ENCODE assay signal across 30 cellular contexts in genomic region chr12:79637093-79637492, GRCh38.
"Had no signal": no experiment of that assay in that cellular context is flagged by ENCODE, and none has a peak within 500 bp of the region (broad histone marks: within the 10 kb centered on the region; RNA-seq: fewer than 3 reads in every experiment).

No MANE protein-coding gene starts in this region.

- H3K27me3 Mint-ChIP-seq: activated CD4-positive, alpha-beta memory T cell treated with anti-CD3 and anti-CD28 coated beads, Interleukin-2, amount 10 ng/mL, durations not matched to agents 7 days and 5 days; activated CD8-positive, alpha-beta memory T cell treated with anti-CD3 and anti-CD28 coated beads, Interleukin-2, amount 10 ng/mL, durations not matched to agents 7 days and 5 days; activated naive CD4-positive, alpha-beta T cell treated with anti-CD3 and anti-CD28 coated beads, Interleukin-2, amount 10 ng/mL, durations not matched to agents 7 days and 5 days had no signal

- H3K27ac Mint-ChIP-seq: activated CD4-positive, alpha-beta memory T cell treated with anti-CD3 and anti-CD28 coated beads, Interleukin-2, amount 10 ng/mL, durations not matched to agents 7 days and 5 days; activated CD8-positive, alpha-beta memory T cell treated with anti-CD3 and anti-CD28 coated beads, Interleukin-2, amount 10 ng/mL, durations not matched to agents 7 days and 5 days; activated naive CD4-positive, alpha-beta T cell treated with anti-CD3 and anti-CD28 coated beads, Interleukin-2, amount 10 ng/mL, durations not matched to agents 7 days and 5 days; activated naive CD8-positive, alpha-beta T cell; activated naive CD8-positive, alpha-beta T cell treated with anti-CD3 and anti-CD28 coated beads, Interleukin-2, amount 50 U/mL, for 24 hours; brain; T-helper 1 cell treated with Interleukin-12 subunit alpha and Interleukin-12 subunit beta and Interleukin-4 antibody, amounts not matched to agents 30 μg/mL and 1 μg/mL, for 36 hours; T-helper 2 cell treated with Interferon-gamma antibody and Interleukin-4, amounts not matched to agents 5 μg/mL and 100 μg/mL, for 36 hours; WTC11 had no signal

- H3K4me1 Mint-ChIP-seq: activated CD4-positive, alpha-beta memory T cell treated with anti-CD3 and anti-CD28 coated beads, Interleukin-2, amount 10 ng/mL, durations not matched to agents 7 days and 5 days; activated CD8-positive, alpha-beta memory T cell treated with anti-CD3 and anti-CD28 coated beads, Interleukin-2, amount 10 ng/mL, durations not matched to agents 7 days and 5 days; activated naive CD4-positive, alpha-beta T cell treated with anti-CD3 and anti-CD28 coated beads, Interleukin-2, amount 10 ng/mL, durations not matched to agents 7 days and 5 days; activated naive CD8-positive, alpha-beta T cell treated with anti-CD3 and anti-CD28 coated beads, Interleukin-2, amount 50 U/mL, for 24 hours had no signal

- H3K36me3 Mint-ChIP-seq: activated CD8-positive, alpha-beta memory T cell treated with anti-CD3 and anti-CD28 coated beads, Interleukin-2, amount 10 ng/mL, durations not matched to agents 7 days and 5 days; activated naive CD4-positive, alpha-beta T cell treated with anti-CD3 and anti-CD28 coated beads, Interleukin-2, amount 10 ng/mL, durations not matched to agents 7 days and 5 days; activated naive CD8-positive, alpha-beta T cell; brain; WTC11 had no signal

- DNase-seq: activated CD4-positive, alpha-beta memory T cell treated with anti-CD3 and anti-CD28 coated beads, Interleukin-2, amount 10 ng/mL, durations not matched to agents 7 days and 5 days; activated CD4-positive, alpha-beta T cell treated with anti-CD3 and anti-CD28 coated beads for 4 hours; activated CD4-positive, CD25-positive, alpha-beta regulatory T cell treated with anti-CD3 and anti-CD28 coated beads, Interleukin-2, amount 50 U/mL, for 72 hours; activated CD8-positive, alpha-beta memory T cell treated with anti-CD3 and anti-CD28 coated beads for 24 hours; activated CD8-positive, alpha-beta memory T cell treated with anti-CD3 and anti-CD28 coated beads, Interleukin-2, amount 10 ng/mL, durations not matched to agents 7 days and 5 days; activated CD8-positive, alpha-beta memory T cell treated with anti-CD3 and anti-CD28 coated beads, Interleukin-2, amount 50 U/mL, for 48 hours; activated effector memory CD4-positive, alpha-beta T cell treated with Interleukin-2 at 50 U/mL for 16 hours; activated naive CD4-positive, alpha-beta T cell treated with anti-CD3 and anti-CD28 coated beads, Interleukin-2, amount 10 ng/mL, durations not matched to agents 7 days and 5 days; activated naive CD8-positive, alpha-beta T cell treated with anti-CD3 and anti-CD28 coated beads, Interleukin-2, amount 50 U/mL, for 24 hours; activated T-cell treated with anti-CD3 and anti-CD28 coated beads, Interleukin-2, amount 50 U/mL, for 48 hours; anterior cingulate cortex; central memory CD4-positive, alpha-beta T cell; NCI-H1105; NCI-H1417 treated with DMSO at 0.1 percent for 48 hours; NCI-H187 treated with DMSO at 0.1 percent for 48 hours; NCI-H2081; NCI-H2171 treated with DMSO at 0.1 percent for 48 hours; NCI-H226; NCI-H446 treated with DMSO at 0.1 percent for 48 hours; NCI-H69; NK-92 treated with Interleukin-12 subunit alpha and Interleukin-12 subunit beta, amount 100 ng/mL, for 24 hours; PC-3; Right ventricle myocardium superior had no signal

- H3K4me3 ChIP-seq: K562 had no signal

- ATAC-seq: activated CD8-positive, alpha-beta memory T cell treated with anti-CD3 and anti-CD28 coated beads, Interleukin-2, amount 10 ng/mL, durations not matched to agents 7 days and 5 days; activated naive CD8-positive, alpha-beta T cell treated with anti-CD3 and anti-CD28 coated beads, Interleukin-2, amount 50 U/mL, for 24 hours; K562; PC-3; WTC11 had no signal

- H3K4me3 Mint-ChIP-seq: activated CD4-positive, alpha-beta memory T cell treated with anti-CD3 and anti-CD28 coated beads, Interleukin-2, amount 10 ng/mL, durations not matched to agents 7 days and 5 days; activated CD8-positive, alpha-beta memory T cell treated with anti-CD3 and anti-CD28 coated beads, Interleukin-2, amount 10 ng/mL, durations not matched to agents 7 days and 5 days; activated naive CD4-positive, alpha-beta T cell treated with anti-CD3 and anti-CD28 coated beads, Interleukin-2, amount 10 ng/mL, durations not matched to agents 7 days and 5 days; activated naive CD8-positive, alpha-beta T cell; activated naive CD8-positive, alpha-beta T cell treated with anti-CD3 and anti-CD28 coated beads, Interleukin-2, amount 50 U/mL, for 24 hours; brain; T-helper 1 cell treated with Interleukin-12 subunit alpha and Interleukin-12 subunit beta and Interleukin-4 antibody, amounts not matched to agents 30 μg/mL and 1 μg/mL, for 36 hours; T-helper 2 cell treated with Interferon-gamma antibody and Interleukin-4, amounts not matched to agents 5 μg/mL and 100 μg/mL, for 36 hours had no signal

- H3K27ac ChIP-seq: RWPE1 had no signal

- H3K9me3 Mint-ChIP-seq: activated CD4-positive, alpha-beta memory T cell treated with anti-CD3 and anti-CD28 coated beads, Interleukin-2, amount 10 ng/mL, durations not matched to agents 7 days and 5 days; activated naive CD4-positive, alpha-beta T cell treated with anti-CD3 and anti-CD28 coated beads, Interleukin-2, amount 10 ng/mL, durations not matched to agents 7 days and 5 days; activated naive CD8-positive, alpha-beta T cell treated with anti-CD3 and anti-CD28 coated beads, Interleukin-2, amount 50 U/mL, for 24 hours; brain; T-helper 1 cell treated with Interleukin-12 subunit alpha and Interleukin-12 subunit beta and Interleukin-4 antibody, amounts not matched to agents 30 μg/mL and 1 μg/mL, for 36 hours; T-helper 2 cell treated with Interferon-gamma antibody and Interleukin-4, amounts not matched to agents 5 μg/mL and 100 μg/mL, for 36 hours; WTC11 had no signal
